Comparison of ENCODE assay signal across 18 cellular contexts in the genomic region with DNA sequence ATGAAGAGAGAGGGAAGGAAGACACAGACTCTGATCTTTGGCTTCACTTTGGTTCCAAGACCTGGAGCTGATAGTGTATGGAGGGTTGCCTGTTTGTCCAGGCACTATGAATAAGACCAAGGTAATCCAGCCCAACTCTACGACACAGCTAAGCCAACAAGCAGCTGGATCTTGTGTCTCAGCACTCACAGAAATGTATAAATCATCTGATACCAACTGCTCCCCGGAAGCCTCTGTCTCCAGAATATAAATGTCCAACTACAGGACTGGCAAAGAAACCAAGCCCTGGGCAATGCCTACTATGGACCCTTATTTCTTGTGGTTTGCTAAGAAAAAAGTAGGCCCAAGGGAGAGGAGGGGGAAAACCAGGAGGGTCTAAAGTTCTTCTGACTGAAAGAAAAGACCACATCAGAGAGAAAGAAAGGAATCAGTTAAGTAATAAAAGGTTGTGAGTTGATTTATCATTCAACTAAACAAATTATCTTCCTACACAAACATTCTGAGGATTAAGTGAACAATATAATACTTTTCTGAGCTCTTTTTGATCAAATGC.
"Had no signal": no experiment of that assay in that cellular context is flagged by ENCODE, and none has a peak within 500 bp of the region (broad histone marks: within the 10 kb centered on the region; RNA-seq: fewer than 3 reads in every experiment).

No MANE protein-coding gene starts in this region.

- ATAC-seq: activated CD4-positive, CD25-positive, alpha-beta regulatory T cell treated with anti-CD3 and anti-CD28 coated beads, Interleukin-2, amount 50 U/mL, for 24 hours; activated naive CD4-positive, alpha-beta T cell treated with anti-CD3 and anti-CD28 coated beads, Interleukin-2, amount 50 U/mL, for 72 hours; activated T-cell treated with anti-CD3 and anti-CD28 coated beads, Interleukin-2, amount 50 U/mL, for 4 hours had no signal

- H3K9me3 ChIP-seq: esophagus muscularis mucosa, tibial nerve had no signal

- H3K27me3 Mint-ChIP-seq: activated CD4-positive, alpha-beta T cell treated with anti-CD3 and anti-CD28 coated beads, Interleukin-2, amount 10 ng/mL, durations not matched to agents 7 days and 5 days; dendritic cell treated with granulocyte-macrophage colony-stimulating factor and Interleukin-4, amounts not matched to agents 40 ng/mL and 50 ng/mL, for 4 days; stimulated activated naive CD8-positive, alpha-beta T cell treated with anti-CD3 and anti-CD28 coated beads, Interleukin-15, Interleukin-2, amounts not matched to agents 100 ng/mL and 50 ng/mL, for 24 hours had no signal

- H3K27ac ChIP-seq: cardiac muscle cell, esophagus muscularis mucosa, tibial nerve had no signal

- H3K27me3 ChIP-seq: cardiac muscle cell had no signal

- H3K9me3 Mint-ChIP-seq: activated CD4-positive, alpha-beta T cell treated with anti-CD3 and anti-CD28 coated beads, Interleukin-2, amount 10 ng/mL, durations not matched to agents 7 days and 5 days; activated naive CD4-positive, alpha-beta T cell treated with anti-CD3 and anti-CD28 coated beads, Interleukin-2, amount 50 U/mL, for 72 hours; activated T-cell treated with anti-CD3 and anti-CD28 coated beads, Interleukin-2, amount 50 U/mL, for 4 hours; dendritic cell treated with granulocyte-macrophage colony-stimulating factor and Interleukin-4, amounts not matched to agents 40 ng/mL and 50 ng/mL, for 4 days; stimulated activated naive CD8-positive, alpha-beta T cell treated with anti-CD3 and anti-CD28 coated beads, Interleukin-15, Interleukin-2, amounts not matched to agents 100 ng/mL and 50 ng/mL, for 24 hours had no signal

- H3K4me3 ChIP-seq: cardiac muscle cell, esophagus muscularis mucosa, tibial nerve had no signal

- H3K36me3 Mint-ChIP-seq: activated naive CD4-positive, alpha-beta T cell treated with anti-CD3 and anti-CD28 coated beads, Interleukin-2, amount 50 U/mL, for 72 hours had no signal

- H3K4me3 Mint-ChIP-seq: activated CD4-positive, alpha-beta T cell treated with anti-CD3 and anti-CD28 coated beads, Interleukin-2, amount 10 ng/mL, durations not matched to agents 7 days and 5 days; activated T-cell treated with anti-CD3 and anti-CD28 coated beads, Interleukin-2, amount 50 U/mL, for 4 hours; dendritic cell treated with granulocyte-macrophage colony-stimulating factor and Interleukin-4, amounts not matched to agents 40 ng/mL and 50 ng/mL, for 4 days; stimulated activated naive CD8-positive, alpha-beta T cell treated with anti-CD3 and anti-CD28 coated beads, Interleukin-15, Interleukin-2, amounts not matched to agents 100 ng/mL and 50 ng/mL, for 24 hours had no signal

- H3K4me1 Mint-ChIP-seq: activated CD4-positive, alpha-beta T cell treated with anti-CD3 and anti-CD28 coated beads, Interleukin-2, amount 10 ng/mL, durations not matched to agents 7 days and 5 days had no signal

- DNase-seq: activated CD4-positive, alpha-beta T cell treated with anti-CD3 and anti-CD28 coated beads, Interleukin-2, amount 10 ng/mL, durations not matched to agents 7 days and 5 days; activated CD8-positive, alpha-beta memory T cell treated with anti-CD3 and anti-CD28 coated beads, Interleukin-2, amount 50 U/mL, for 4 hours; activated T-cell treated with anti-CD3 and anti-CD28 coated beads, Interleukin-2, amount 50 U/mL, for 4 hours; amniotic stem cell; effector memory CD4-positive, alpha-beta T cell; mesenchymal stem cell; occipital lobe; retina; stimulated activated CD4-positive, alpha-beta T cell treated with anti-CD3 and anti-CD28 coated beads, Interleukin-2, amount 100 ng/mL, for 24 hours; T-helper 1 cell; T1000 had no signal

- H3K27ac Mint-ChIP-seq: activated naive CD4-positive, alpha-beta T cell treated with anti-CD3 and anti-CD28 coated beads, Interleukin-2, amount 50 U/mL, for 72 hours; dendritic cell treated with granulocyte-macrophage colony-stimulating factor and Interleukin-4, amounts not matched to agents 40 ng/mL and 50 ng/mL, for 4 days had no signal

- H3K36me3 ChIP-seq: cardiac muscle cell, esophagus muscularis mucosa, tibial nerve had no signal
